ENCODE assay signal across 14 cellular contexts in genomic region chr14:91392623-91393303, GRCh38. TPM values are rescaled to one million over a fixed set of nuclear protein-coding genes. Genes with fewer than 3 reads are reported as not detected.
DNase-seq lines count a peak whose midpoint lies in the region; TF ChIP-seq lines count a peak whose summit lies in the region.
"Had no signal": no experiment of that assay in that cellular context is flagged by ENCODE, and none has a peak within 500 bp of the region (broad histone marks: within the 10 kb centered on the region; RNA-seq: fewer than 3 reads in every experiment).

No MANE protein-coding gene starts in this region.

- peaks cover 0 to 11% (median 0%) of the 10 kb centered on the region in 11 experiments; a peak in 1 of 22 replicates for H3K27me3 ChIP-seq in BLaER1 treated with 17β-estradiol and CSF1 and Interleukin-3, amounts not matched to agents 10 nM and 100 nM
- no peaks in the 10 kb centered on the region for H3K27me3 ChIP-seq in mesendoderm (ENCODE audit: insufficient read depth, low read length, poor library complexity)

- H4K8ac ChIP-seq in mesendoderm (ENCODE audit: low read depth, low read length) = no peak overlapping the region

- peak overlapping the region; percentile 2 for H2BK120ac ChIP-seq in mesendoderm (ENCODE audit: low read depth, low read length)

- peak overlapping the region; percentile 21 for H2BK5ac ChIP-seq in mesendoderm (ENCODE audit: low read length)

- POLR2A ChIA-PET in HEK293T (lab: Yijun Ruan, JAX) = no interaction called here

- WGBS in mesendoderm (ENCODE audit: extremely low coverage, insufficient coverage, low lambda C conversion rate) = no CpG with 5 or more reads among the region's 19 CpGs

- H3K23ac ChIP-seq in mesendoderm (ENCODE audit: low read length) = no peak overlapping the region

- peaks cover 41 to 100% (median 93%) of the 10 kb centered on the region in 11 experiments; a peak in 21 of 22 replicates for H4K20me1 ChIP-seq in BLaER1 treated with 17β-estradiol and CSF1 and Interleukin-3, amounts not matched to agents 10 nM and 100 nM

- peaks cover 0 to 12% (median 0%) of the 10 kb centered on the region in 11 experiments; a peak in 1 of 22 replicates for H3K36me3 ChIP-seq in BLaER1 treated with 17β-estradiol and CSF1 and Interleukin-3, amounts not matched to agents 10 nM and 100 nM
- H3K36me3 ChIP-seq in mesendoderm (ENCODE audit: control insufficient read depth, insufficient read depth, low read length) = no peaks in the 10 kb centered on the region
- H3K36me3 ChIP-seq: tibial nerve had no signal

- DNase-seq in mesendoderm (peak; percentile 94), NCI-H526 (lab: John Stamatoyannopoulos, UW) (no peak), HEK293T (ENCODE audit: extremely low spot score) (no peak), NCI-H345 treated with DMSO at 0.1 percent for 48 hours (lab: John Stamatoyannopoulos, UW; ENCODE audit: unreplicated experiment) (no peak), NCI-H1092 treated with DMSO at 0.1 percent for 48 hours (lab: John Stamatoyannopoulos, UW) (no peak)
- DNase-seq: activated CD4-positive, CD25-positive, alpha-beta regulatory T cell; NCI-H226; retina; SHP77 had no signal

- peaks cover 20% of the 10 kb centered on the region for H3K79me1 ChIP-seq in mesendoderm (ENCODE audit: low read length)

- H3K18ac ChIP-seq in mesendoderm (ENCODE audit: low read length) = peak overlapping the region; percentile 11

- peaks cover 86 to 100% (median 100%) of the 10 kb centered on the region in 10 experiments for H3K4me1 ChIP-seq in BLaER1 treated with 17β-estradiol and CSF1 and Interleukin-3, amounts not matched to agents 10 nM and 100 nM
- H3K4me1 ChIP-seq in mesendoderm (ENCODE audit: control insufficient read depth, low read depth, low read length) = peaks cover 45% of the 10 kb centered on the region

- H3K9me3 ChIP-seq in BLaER1 treated with 17β-estradiol and CSF1 and Interleukin-3, amounts not matched to agents 10 nM and 100 nM (replicated peaks in 1 of 11) = no peaks in the 10 kb centered on the region
- H3K9me3 ChIP-seq: tibial nerve had no signal

- H3K4me2 ChIP-seq in BLaER1 treated with 17β-estradiol and CSF1 and Interleukin-3, amounts not matched to agents 10 nM and 100 nM = peak overlapping the region; percentile 72 to 96 (median 91)
- no peak overlapping the region for H3K4me2 ChIP-seq in mesendoderm (ENCODE audit: low read length)
- H3K4me2 ChIP-seq: KMS-11 had no signal

- no peak overlapping the region for H2BK15ac ChIP-seq in mesendoderm (replicated peaks; ENCODE audit: low read depth)

- H3K36me3 Mint-ChIP-seq in activated naive CD8-positive, alpha-beta T cell = no peaks in the 10 kb centered on the region

- H3K4me3 ChIP-seq in BLaER1 treated with 17β-estradiol and CSF1 and Interleukin-3, amounts not matched to agents 10 nM and 100 nM = no peak overlapping the region
- H3K4me3 ChIP-seq in mesendoderm (ENCODE audit: low read length) = no peak overlapping the region
- H3K4me3 ChIP-seq: tibial nerve had no signal

- H4K5ac ChIP-seq in mesendoderm (ENCODE audit: low read length) = no peak overlapping the region

- H3K4ac ChIP-seq in mesendoderm (ENCODE audit: low read depth, low read length) = peak overlapping the region; percentile 21

- peak overlapping the region; percentile 53 for H2AK5ac ChIP-seq in mesendoderm (ENCODE audit: low read length)

- peak overlapping the region; percentile 93 for H3K27ac Mint-ChIP-seq in activated naive CD8-positive, alpha-beta T cell

- peak; percentile 14 for TF ChIP-seq POLR2A in GM19193 (IDR thresholded peaks at IDR 0.05; ENCODE audit: extremely low read depth, insufficient read depth, insufficient read length)

- peak overlapping the region in 5 of 11 experiments; percentile 28 to 83 (median 51); a peak in 9 of 22 replicates for H3K27ac ChIP-seq in BLaER1 treated with 17β-estradiol and CSF1 and Interleukin-3, amounts not matched to agents 10 nM and 100 nM
- peak overlapping the region; percentile 40 for H3K27ac ChIP-seq in mesendoderm (ENCODE audit: low read depth, low read length)
- H3K27ac ChIP-seq: KMS-11, tibial nerve had no signal

- no peaks in the 10 kb centered on the region for H3K27me3 Mint-ChIP-seq in activated naive CD8-positive, alpha-beta T cell

- H3K4me1 Mint-ChIP-seq in activated naive CD8-positive, alpha-beta T cell (ENCODE audit: low read depth) = peaks cover 94% of the 10 kb centered on the region

- no peaks in the 10 kb centered on the region for H3K9me3 Mint-ChIP-seq in activated naive CD8-positive, alpha-beta T cell (ENCODE audit: low read depth)

- peak overlapping the region; percentile 80 for H3K56ac ChIP-seq in mesendoderm (ENCODE audit: low read length)

- H3K4me3 Mint-ChIP-seq in activated naive CD8-positive, alpha-beta T cell = peak overlapping the region; percentile 61

- H3K9ac ChIP-seq in BLaER1 treated with 17β-estradiol and CSF1 and Interleukin-3, amounts not matched to agents 10 nM and 100 nM = peak overlapping the region in 7 of 11 experiments; percentile 6 to 40 (median 19); a peak in 7 of 22 replicates
- peak overlapping the region; percentile 30 for H3K9ac ChIP-seq in mesendoderm (ENCODE audit: low read length)
- H3K9ac ChIP-seq: KMS-11 had no signal

- CTCF ChIA-PET in HEK293T (lab: Yijun Ruan, JAX) = no interaction called here

- H3K79me2 ChIP-seq in mesendoderm (ENCODE audit: control insufficient read depth, insufficient read depth, low read length) = peaks cover 60% of the 10 kb centered on the region

TF ChIP-seq in HEK293T, 16 proteins besides CTCF, POLR2A, EP300 and RAD21:
- no peak for TF ChIP-seq SUZ12 (IDR thresholded peaks at IDR 0.05)
- no peak for TF ChIP-seq FOXA1 (IDR thresholded peaks at IDR 0.05)
- TF ChIP-seq ZNF384 (IDR thresholded peaks at IDR 0.05) = no peak
- no peak for TF ChIP-seq FOXK2 (IDR thresholded peaks at IDR 0.05)
- no peak for TF ChIP-seq BHLHE40 (IDR thresholded peaks at IDR 0.05; ENCODE audit: borderline replicate concordance)
- no peak for TF ChIP-seq ELF4 (IDR thresholded peaks at IDR 0.05)

RNA-seq across cellular contexts. Expression of gene CCDC88C, which starts 24.9 kb away (rescaled TPM):
- 19.8 TPM for polyA plus RNA-seq in mesendoderm (2013, experiment 1 of 2)
- 20.9 TPM for polyA plus RNA-seq in mesendoderm (2013, experiment 2 of 2)
